In the genomic region with DNA sequence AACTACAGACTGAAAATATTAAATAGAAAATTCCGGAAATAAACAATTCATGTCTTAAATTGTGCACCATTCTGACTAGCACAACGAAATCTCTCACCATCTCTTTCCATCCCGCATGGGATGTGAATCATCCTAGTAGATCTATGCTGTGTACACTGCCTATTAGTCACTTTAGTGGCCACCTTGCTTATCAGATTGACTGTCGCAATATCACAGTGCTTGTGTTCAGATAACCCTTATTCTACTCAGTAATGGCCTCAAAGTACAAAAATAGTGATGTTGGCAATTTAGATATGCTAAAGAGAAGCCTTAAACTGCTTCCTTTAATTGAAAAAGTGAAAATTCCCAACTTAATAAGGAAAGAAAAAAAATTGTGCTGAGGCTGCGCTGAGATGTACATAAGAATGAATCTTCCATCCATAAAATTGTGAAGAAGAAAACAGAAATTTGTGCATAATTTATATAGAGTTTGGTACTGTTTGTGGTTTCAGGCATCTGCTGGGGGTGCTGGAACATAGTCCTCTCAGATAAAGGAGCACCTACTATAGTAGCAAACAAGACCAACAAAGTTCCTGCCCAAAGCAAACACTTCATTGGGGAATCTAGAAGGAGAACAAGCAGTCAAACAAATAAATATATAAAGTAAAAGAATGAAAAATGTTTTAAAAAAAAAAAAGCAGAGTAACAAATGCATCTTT, we compare ENCODE assay signal across 14 cellular contexts. TPM values are rescaled to one million over a fixed set of nuclear protein-coding genes. Genes with fewer than 3 reads are reported as not detected.
A peak's percentile ranks its signal among the peaks of the same experiment; 100 is the strongest.
DNase-seq lines count a peak whose midpoint lies in the region; ATAC-seq, FAIRE-seq and TF ChIP-seq lines count a peak whose summit lies in the region.
"Had no signal": no experiment of that assay in that cellular context is flagged by ENCODE, and none has a peak within 500 bp of the region (broad histone marks: within the 10 kb centered on the region; RNA-seq: fewer than 3 reads in every experiment).

No MANE protein-coding gene starts in this region.

- peaks cover 24% of the 10 kb centered on the region for H3K4me1 Mint-ChIP-seq in T-helper 2 cell treated with Interferon-gamma antibody and Interleukin-4, amounts not matched to agents 5 μg/mL and 100 μg/mL, for 36 hours (ENCODE audit: low read depth)
- H3K4me1 Mint-ChIP-seq: activated naive CD4-positive, alpha-beta T cell treated with anti-CD3 and anti-CD28 coated beads, Interleukin-2, amount 10 ng/mL, durations not matched to agents 7 days and 5 days had no signal

- POLR2A ChIA-PET in A549 (lab: Yijun Ruan, JAX) = interaction anchor here (1.6 kb wide), 1 partner anchor 383 kb away, joined by 11 read pairs; no protein-coding TSS in a partner anchor

- peak overlapping the region; percentile 19 to 74; a peak in 4 of 6 replicates for H3K27ac ChIP-seq in A549
- H3K27ac ChIP-seq: dorsolateral prefrontal cortex, WERI-Rb-1 had no signal

- DNase-seq in A549 (ENCODE audit: low read depth in 1 of 2, low spot score in 1 of 2) = peak; percentile 61 to 67
- DNase-seq in H54 (ENCODE audit: insufficient read length, low spot score) = no peak
- DNase-seq in T-helper 2 cell treated with Interferon-gamma antibody and Interleukin-4, amounts not matched to agents 5 μg/mL and 100 μg/mL, for 36 hours (ENCODE audit: low spot score) = peak; percentile 69
- DNase-seq in fibroblast of villous mesenchyme (ENCODE audit: low read depth) = peak; percentile 78
- DNase-seq in stimulated activated CD4-positive, alpha-beta T cell treated with anti-CD3 and anti-CD28 coated beads, Interleukin-12 subunit alpha, Interleukin-12 subunit beta, amount 100 ng/mL, for 4 hours = no peak
- no peak for DNase-seq in UCSD-AML1 (lab: John Stamatoyannopoulos, UW; ENCODE audit: unreplicated experiment)
- DNase-seq: activated naive CD4-positive, alpha-beta T cell treated with anti-CD3 and anti-CD28 coated beads, Interleukin-2, amount 10 ng/mL, durations not matched to agents 7 days and 5 days; CD4-positive, CD25-positive, alpha-beta regulatory T cell; dorsolateral prefrontal cortex; stimulated activated naive B cell treated with anti-CD40 and anti-IgM and Interleukin-4, amounts not matched to agents 10 μg/mL and 1 μg/mL and 100 μg/mL, for 72 hours; WERI-Rb-1 had no signal

- no peaks in the 10 kb centered on the region for H3K9me3 Mint-ChIP-seq in T-helper 2 cell treated with Interferon-gamma antibody and Interleukin-4, amounts not matched to agents 5 μg/mL and 100 μg/mL, for 36 hours
- H3K9me3 Mint-ChIP-seq: activated naive CD4-positive, alpha-beta T cell treated with anti-CD3 and anti-CD28 coated beads, Interleukin-2, amount 10 ng/mL, durations not matched to agents 7 days and 5 days; CD4-positive, CD25-positive, alpha-beta regulatory T cell; stimulated activated naive B cell treated with anti-CD40 and anti-IgM and Interleukin-4, amounts not matched to agents 10 μg/mL and 1 μg/mL and 100 μg/mL, for 72 hours had no signal

- FAIRE-seq in A549 (lab: Jason Lieb, UNC) (peak; percentile 36), H54 (lab: Jason Lieb, UNC) (peak; percentile 99)

- H3K4me2 ChIP-seq in A549 = peak overlapping the region; percentile 51

- TF ChIP-seq POLR2A in A549 (IDR thresholded peaks at IDR 0.05; ENCODE audit: low read length) (no peak), H54 (IDR thresholded peaks at IDR 0.05; ENCODE audit: low read depth, low read length) (no peak)

- peaks cover 23% of the 10 kb centered on the region for H3K4me1 ChIP-seq in A549

- CTCF ChIA-PET in A549 (lab: Yijun Ruan, JAX) = interaction anchor here (0.7 to 1.9 kb wide), 4 partner anchors 14 to 82 kb away, joined by 3 to 15 read pairs (median 4); no protein-coding TSS in a partner anchor

- H3K27me3 Mint-ChIP-seq in T-helper 2 cell treated with Interferon-gamma antibody and Interleukin-4, amounts not matched to agents 5 μg/mL and 100 μg/mL, for 36 hours (ENCODE audit: low read depth) = no peaks in the 10 kb centered on the region
- H3K27me3 Mint-ChIP-seq: activated naive CD4-positive, alpha-beta T cell treated with anti-CD3 and anti-CD28 coated beads, Interleukin-2, amount 10 ng/mL, durations not matched to agents 7 days and 5 days; CD4-positive, CD25-positive, alpha-beta regulatory T cell; stimulated activated naive B cell treated with anti-CD40 and anti-IgM and Interleukin-4, amounts not matched to agents 10 μg/mL and 1 μg/mL and 100 μg/mL, for 72 hours had no signal

- H3K9me3 ChIP-seq in A549 = no peaks in the 10 kb centered on the region

- 23% methylated on average over 5 of the region's 5 CpGs for WGBS in A549 (ENCODE audit: missing lambda C conversion rate)

- ATAC-seq in A549 (peak; percentile 97 to 99), HG02623 (IDR thresholded peaks at IDR 0.05; ENCODE audit: unreplicated experiment) (no peak), HG02763 (IDR thresholded peaks at IDR 0.05; ENCODE audit: unreplicated experiment) (no peak)
- ATAC-seq: stimulated activated naive B cell treated with anti-CD40 and anti-IgM and Interleukin-4, amounts not matched to agents 10 μg/mL and 1 μg/mL and 100 μg/mL, for 72 hours had no signal

- no peak overlapping the region for H3K4me3 ChIP-seq in A549
- H3K4me3 ChIP-seq in fibroblast of villous mesenchyme (ENCODE audit: low read depth, low read length) = no peak overlapping the region
- H3K4me3 ChIP-seq: dorsolateral prefrontal cortex had no signal

- H3K4me3 Mint-ChIP-seq in T-helper 2 cell treated with Interferon-gamma antibody and Interleukin-4, amounts not matched to agents 5 μg/mL and 100 μg/mL, for 36 hours = peak overlapping the region; percentile 10
- H3K4me3 Mint-ChIP-seq: activated naive CD4-positive, alpha-beta T cell treated with anti-CD3 and anti-CD28 coated beads, Interleukin-2, amount 10 ng/mL, durations not matched to agents 7 days and 5 days; CD4-positive, CD25-positive, alpha-beta regulatory T cell; stimulated activated naive B cell treated with anti-CD40 and anti-IgM and Interleukin-4, amounts not matched to agents 10 μg/mL and 1 μg/mL and 100 μg/mL, for 72 hours had no signal

- H3K27ac Mint-ChIP-seq in T-helper 2 cell treated with Interferon-gamma antibody and Interleukin-4, amounts not matched to agents 5 μg/mL and 100 μg/mL, for 36 hours = peak overlapping the region; percentile 58
- H3K27ac Mint-ChIP-seq: activated naive CD4-positive, alpha-beta T cell treated with anti-CD3 and anti-CD28 coated beads, Interleukin-2, amount 10 ng/mL, durations not matched to agents 7 days and 5 days; CD4-positive, CD25-positive, alpha-beta regulatory T cell; stimulated activated naive B cell treated with anti-CD40 and anti-IgM and Interleukin-4, amounts not matched to agents 10 μg/mL and 1 μg/mL and 100 μg/mL, for 72 hours had no signal

- TF ChIP-seq CTCF in A549 (IDR thresholded peaks at IDR 0.05) (no peak), fibroblast of villous mesenchyme (IDR thresholded peaks at IDR 0.05; ENCODE audit: insufficient read depth, low read depth, low read length) (no peak)

- H3K36me3 Mint-ChIP-seq in T-helper 2 cell treated with Interferon-gamma antibody and Interleukin-4, amounts not matched to agents 5 μg/mL and 100 μg/mL, for 36 hours (ENCODE audit: low read depth) = peaks cover 44% of the 10 kb centered on the region

- no peak for TF ChIP-seq RAD21 in A549 (conservative IDR thresholded peaks at IDR 0.05 in 1 of 2, IDR thresholded peaks at IDR 0.05 in 1 of 2)

- no peak for TF ChIP-seq EP300 in A549 (IDR thresholded peaks at IDR 0.05)

TF ChIP-seq in A549, 52 proteins besides CTCF, POLR2A, EP300 and RAD21 (continues in another document):
- TF ChIP-seq GATA3 (IDR thresholded peaks at IDR 0.05; ENCODE audit: borderline replicate concordance) (peak; percentile 90), TFCP2L1 (CRISPR knock-in tag; IDR thresholded peaks at IDR 0.05) (no peak), HDAC2 (IDR thresholded peaks at IDR 0.05) (no peak), FOSB (CRISPR knock-in tag; IDR thresholded peaks at IDR 0.05) (no peak), PBX3 (IDR thresholded peaks at IDR 0.05) (no peak), CHD4 (IDR thresholded peaks at IDR 0.05; ENCODE audit: borderline replicate concordance) (no peak), FOXS1 (CRISPR knock-in tag; IDR thresholded peaks at IDR 0.05) (no peak), CHD2 (IDR thresholded peaks at IDR 0.05; ENCODE audit: low read length, partially characterized antibody) (no peak), ZFP36 (IDR thresholded peaks at IDR 0.05; ENCODE audit: borderline replicate concordance, partially characterized antibody) (no peak), POLR2AphosphoS2 (conservative IDR thresholded peaks at IDR 0.05; ENCODE audit: low read length) (no peak), NFE2L2 (conservative IDR thresholded peaks at IDR 0.05; ENCODE audit: low read length) (no peak)

RNA-seq across cellular contexts. Expression of gene PSMD1, which starts 12.0 kb away (rescaled TPM):
- polyA plus RNA-seq in A549 (2011; rRNA removed) (248 and 292 TPM in 2 replicates), A549 (2017; fragmentation: RNase III; extraction: RNeasy Plus Mini Kit Qiagen cat#74134 plus additional on column Dnase treatment) (113 to 127 TPM (median 122 TPM) in 3 replicates)
- 128 and 138 TPM in 2 replicates for polyA plus RNA-seq in A549 (2012; cell fraction: cytosol; rRNA removed)
- 81.0 and 113 TPM in 2 replicates for polyA plus RNA-seq in A549 (2012; cell fraction: nucleus; rRNA removed)
- 337 and 350 TPM in 2 replicates for polyA minus RNA-seq in A549 (2011; rRNA and poly(A)+ RNA removed)
- 116 and 153 TPM in 2 replicates for total RNA-seq in fibroblast of villous mesenchyme

RNA-seq across cellular contexts. Expression of gene C2orf72, which starts 31.4 kb away (rescaled TPM):
- 7.4 and 12.7 TPM in 2 replicates for polyA plus RNA-seq in A549 (2011; rRNA removed)
- 7.9 and 8.2 TPM in 2 replicates for polyA plus RNA-seq in A549 (2012; cell fraction: cytosol; rRNA removed)
- 7.8 and 9.1 TPM in 2 replicates for polyA plus RNA-seq in A549 (2012; cell fraction: nucleus; rRNA removed)
- 4.1 to 5.2 TPM (median 4.9 TPM) in 3 replicates for polyA plus RNA-seq in A549 (2017; fragmentation: RNase III; extraction: RNeasy Plus Mini Kit Qiagen cat#74134 plus additional on column Dnase treatment)
- polyA minus RNA-seq in A549 (2011; rRNA and poly(A)+ RNA removed) = 8.0 and 11.5 TPM in 2 replicates
- not detected in 2 replicates for total RNA-seq in fibroblast of villous mesenchyme
- total RNA-seq: CD4-positive, CD25-positive, alpha-beta regulatory T cell had no signal
- polyA plus RNA-seq: CD4-positive, CD25-positive, alpha-beta regulatory T cell had no signal

RNA-seq across cellular contexts. Expression of gene HTR2B, which starts 56.2 kb away (rescaled TPM):
- polyA plus RNA-seq in A549 (2011; rRNA removed) = 1.4 and 1.5 TPM in 2 replicates
- 0.36 and 0.40 TPM in 2 replicates for polyA plus RNA-seq in A549 (2012; cell fraction: cytosol; rRNA removed)
- 0.22 and 0.37 TPM in 2 replicates for polyA plus RNA-seq in A549 (2012; cell fraction: nucleus; rRNA removed)
- 0.21 to 0.30 TPM (median 0.22 TPM) in 3 replicates for polyA plus RNA-seq in A549 (2017; fragmentation: RNase III; extraction: RNeasy Plus Mini Kit Qiagen cat#74134 plus additional on column Dnase treatment)
- 0.63 and 0.74 TPM in 2 replicates for polyA minus RNA-seq in A549 (2011; rRNA and poly(A)+ RNA removed)
- 109 and 159 TPM in 2 replicates for total RNA-seq in fibroblast of villous mesenchyme
- total RNA-seq: HT-29 had no signal

Comparison
In these comparisons a context has a peak if more than half of its experiments do, and no peak if none do; other contexts are left out.
1. ATAC-seq: peak in A549 (2 of 2); none in HG02623 (single experiment) and HG02763 (single experiment).
2. DNase-seq: peak in A549 (2 of 2), T-helper 2 cell treated with Interferon-gamma antibody and Interleukin-4, amounts not matched to agents 5 μg/mL and 100 μg/mL, for 36 hours (single experiment) and fibroblast of villous mesenchyme (single experiment); none in H54 (single experiment), stimulated activated CD4-positive, alpha-beta T cell treated with anti-CD3 and anti-CD28 coated beads, Interleukin-12 subunit alpha, Interleukin-12 subunit beta, amount 100 ng/mL, for 4 hours (single experiment) and UCSD-AML1 (single experiment).